16 cellular contexts compared by ENCODE assay signal in genomic region chr16:27273330-27273669, GRCh38. TPM values are rescaled to one million over a fixed set of nuclear protein-coding genes. Genes with fewer than 3 reads are reported as not detected.
A peak's percentile ranks its signal among the peaks of the same experiment; 100 is the strongest.
DNase-seq lines count a peak whose midpoint lies in the region; ATAC-seq and TF ChIP-seq lines count a peak whose summit lies in the region.
"Had no signal": no experiment of that assay in that cellular context is flagged by ENCODE, and none has a peak within 500 bp of the region (broad histone marks: within the 10 kb centered on the region; RNA-seq: fewer than 3 reads in every experiment).

No MANE protein-coding gene starts in this region.

- DNase-seq in activated T-cell treated with anti-CD3 and anti-CD28 coated beads, Interleukin-2, amount 50 U/mL, for 24 hours = no peak
- DNase-seq in activated T-cell treated with anti-CD3 and anti-CD28 coated beads, Interleukin-2, amount 50 U/mL, for 1 hour = no peak
- DNase-seq in effector memory CD4-positive, alpha-beta T cell = no peak
- DNase-seq in stimulated activated effector memory CD8-positive, alpha-beta T cell treated with anti-CD3 and anti-CD28 coated beads, Interleukin-12 subunit alpha, Interleukin-12 subunit beta, amount 100 ng/mL, for 72 hours (ENCODE audit: low spot score in 2 of 2) = no peak
- no peak for DNase-seq in Peyer's patch
- no peak for DNase-seq in lower leg skin (ENCODE audit: low spot score in 2 of 2)
- DNase-seq: DMS153, hippocampal formation, NCI-H2107, NCI-H526 treated with DMSO at 0.1 percent for 48 hours, posterior cingulate gyrus, stomach, uterus had no signal

- peak overlapping the region; percentile 95 for H3K27ac Mint-ChIP-seq in activated T-cell treated with anti-CD3 and anti-CD28 coated beads, Interleukin-2, amount 50 U/mL, for 24 hours
- H3K27ac Mint-ChIP-seq in stimulated activated effector memory CD8-positive, alpha-beta T cell treated with anti-CD3 and anti-CD28 coated beads, Interleukin-12 subunit alpha, Interleukin-12 subunit beta, amount 100 ng/mL, for 72 hours = peak overlapping the region; percentile 40

- ATAC-seq in stimulated activated effector memory CD8-positive, alpha-beta T cell treated with anti-CD3 and anti-CD28 coated beads, Interleukin-12 subunit alpha, Interleukin-12 subunit beta, amount 100 ng/mL, for 72 hours = no peak
- ATAC-seq in GM18868 (IDR thresholded peaks at IDR 0.05; ENCODE audit: unreplicated experiment) = no peak
- ATAC-seq: Panc1 had no signal

- H3K27me3 ChIP-seq in SU-DHL-6 (ENCODE audit: low read length) (no peaks in the 10 kb centered on the region), Peyer's patch (no peaks in the 10 kb centered on the region)
- H3K27me3 ChIP-seq in effector memory CD4-positive, alpha-beta T cell (replicated peaks; ENCODE audit: control insufficient read depth, insufficient read depth, low read length, poor library complexity, severe bottlenecking) = no peaks in the 10 kb centered on the region
- H3K27me3 ChIP-seq: stomach, uterus had no signal

- no peaks in the 10 kb centered on the region for H3K36me3 ChIP-seq in SU-DHL-6 (ENCODE audit: low read length)
- no peaks in the 10 kb centered on the region for H3K36me3 ChIP-seq in effector memory CD4-positive, alpha-beta T cell (ENCODE audit: control insufficient read depth, insufficient read depth, low read length)
- H3K36me3 ChIP-seq in Peyer's patch = no peaks in the 10 kb centered on the region
- H3K36me3 ChIP-seq: stomach, uterus had no signal

- H3K79me2 ChIP-seq in SU-DHL-6 (ENCODE audit: insufficient read depth, low read length) = no peaks in the 10 kb centered on the region

- no peaks in the 10 kb centered on the region for H4K20me1 ChIP-seq in SU-DHL-6 (ENCODE audit: low read depth, low read length)

- peaks cover 69% of the 10 kb centered on the region for H3K4me1 Mint-ChIP-seq in activated T-cell treated with anti-CD3 and anti-CD28 coated beads, Interleukin-2, amount 50 U/mL, for 24 hours (ENCODE audit: low read depth)
- peaks cover 44% of the 10 kb centered on the region for H3K4me1 Mint-ChIP-seq in stimulated activated effector memory CD8-positive, alpha-beta T cell treated with anti-CD3 and anti-CD28 coated beads, Interleukin-12 subunit alpha, Interleukin-12 subunit beta, amount 100 ng/mL, for 72 hours

- peaks cover 10% of the 10 kb centered on the region for H3K36me3 Mint-ChIP-seq in activated T-cell treated with anti-CD3 and anti-CD28 coated beads, Interleukin-2, amount 50 U/mL, for 24 hours (ENCODE audit: low read depth)
- H3K36me3 Mint-ChIP-seq in stimulated activated effector memory CD8-positive, alpha-beta T cell treated with anti-CD3 and anti-CD28 coated beads, Interleukin-12 subunit alpha, Interleukin-12 subunit beta, amount 100 ng/mL, for 72 hours = peaks cover 7% of the 10 kb centered on the region

- H3K27ac ChIP-seq in SU-DHL-6 (ENCODE audit: low read depth, low read length) = peak overlapping the region; percentile 67
- peak overlapping the region; percentile 5 for H3K27ac ChIP-seq in effector memory CD4-positive, alpha-beta T cell (ENCODE audit: insufficient read depth, low read length, poor library complexity, severe bottlenecking)
- H3K27ac ChIP-seq in Peyer's patch = peak overlapping the region in 2 of 4 donors; percentile 28 to 59
- H3K27ac ChIP-seq: stomach, uterus had no signal

- H3K27me3 Mint-ChIP-seq in activated T-cell treated with anti-CD3 and anti-CD28 coated beads, Interleukin-2, amount 50 U/mL, for 24 hours = no peaks in the 10 kb centered on the region

- H3K4me3 ChIP-seq in SU-DHL-6 (ENCODE audit: insufficient read depth, low read length, poor library complexity, severe bottlenecking) = no peak overlapping the region
- H3K4me3 ChIP-seq in effector memory CD4-positive, alpha-beta T cell (ENCODE audit: insufficient read depth, low read depth, low read length, poor library complexity, severe bottlenecking) = no peak overlapping the region
- no peak overlapping the region for H3K4me3 ChIP-seq in Peyer's patch
- no peak overlapping the region for H3K4me3 ChIP-seq in lower leg skin (ENCODE audit: low read depth, poor library complexity, severe bottlenecking)
- H3K4me3 ChIP-seq: stomach, uterus had no signal

- no peak overlapping the region for H3K9ac ChIP-seq in SU-DHL-6 (ENCODE audit: low read length)

- TF ChIP-seq POLR2A in Peyer's patch (IDR thresholded peaks at IDR 0.05) (no peak), lower leg skin (IDR thresholded peaks at IDR 0.05) (no peak)

- 92 to 93% methylated on average over 4 of the region's 4 CpGs for WGBS in lower leg skin, 2 donors

- no peak overlapping the region for H3K4me3 Mint-ChIP-seq in activated T-cell treated with anti-CD3 and anti-CD28 coated beads, Interleukin-2, amount 50 U/mL, for 24 hours
- H3K4me3 Mint-ChIP-seq in stimulated activated effector memory CD8-positive, alpha-beta T cell treated with anti-CD3 and anti-CD28 coated beads, Interleukin-12 subunit alpha, Interleukin-12 subunit beta, amount 100 ng/mL, for 72 hours = peak overlapping the region; percentile 3

- H3K9me2 ChIP-seq in SU-DHL-6 (replicated peaks; ENCODE audit: insufficient read depth, low read length) = no peaks in the 10 kb centered on the region

- H3K4me2 ChIP-seq in SU-DHL-6 (ENCODE audit: low read depth, low read length, poor library complexity, severe bottlenecking) = peak overlapping the region; percentile 44

- no peak overlapping the region for H2AFZ ChIP-seq in SU-DHL-6 (ENCODE audit: low read depth, low read length, severe bottlenecking)

- intact Hi-C loops in lower leg skin (cut with DNase I; ENCODE audit: low total_unique reads) = no loop called here

- TF ChIP-seq CTCF in SU-DHL-6 (IDR thresholded peaks at IDR 0.05; ENCODE audit: insufficient read depth, low read length, poor library complexity, severe bottlenecking) (no peak), Peyer's patch (IDR thresholded peaks at IDR 0.05) (no peak), lower leg skin (IDR thresholded peaks at IDR 0.05) (no peak)

- no peaks in the 10 kb centered on the region for H3K9me3 Mint-ChIP-seq in activated T-cell treated with anti-CD3 and anti-CD28 coated beads, Interleukin-2, amount 50 U/mL, for 24 hours
- H3K9me3 Mint-ChIP-seq in stimulated activated effector memory CD8-positive, alpha-beta T cell treated with anti-CD3 and anti-CD28 coated beads, Interleukin-12 subunit alpha, Interleukin-12 subunit beta, amount 100 ng/mL, for 72 hours = no peaks in the 10 kb centered on the region

- no peaks in the 10 kb centered on the region for H3K9me3 ChIP-seq in SU-DHL-6 (ENCODE audit: insufficient read depth, low read length)
- no peaks in the 10 kb centered on the region for H3K9me3 ChIP-seq in effector memory CD4-positive, alpha-beta T cell (ENCODE audit: control insufficient read depth, low read length)
- H3K9me3 ChIP-seq in Peyer's patch = no peaks in the 10 kb centered on the region
- H3K9me3 ChIP-seq: stomach, uterus had no signal

- peaks cover 55% of the 10 kb centered on the region for H3F3A ChIP-seq in SU-DHL-6 (ENCODE audit: insufficient read depth)

- peaks cover 9% of the 10 kb centered on the region for H3K4me1 ChIP-seq in effector memory CD4-positive, alpha-beta T cell (ENCODE audit: control insufficient read depth, insufficient read depth, low read length, poor library complexity, severe bottlenecking)
- H3K4me1 ChIP-seq in Peyer's patch = peaks cover 0 to 23% (median 2%) of the 10 kb centered on the region in 4 donors

RNA-seq across cellular contexts. Expression of gene NSMCE1, which starts 4.7 kb away (rescaled TPM):
- total RNA-seq in Peyer's patch (10 to 100 TPM; 20.9 to 41.3 (median 30.6) TPM), lower leg skin (10 to 100 TPM; 17.3 to 29.2 (median 21.1) TPM)

RNA-seq across cellular contexts. Expression of gene IL4R, which starts 40.5 kb away (rescaled TPM):
- total RNA-seq in Peyer's patch (100 to 1,000 TPM in 1 of 4 donors, 10 to 100 TPM in 3; 32.2 to 104 (median 71.9) TPM), lower leg skin (10 to 100 TPM; 22.3 to 35.0 (median 25.1) TPM)
